In genomic region chr18:27794527-27794926, GRCh38 we compare ENCODE assay signal across 17 cellular contexts.
"Had no signal": no experiment of that assay in that cellular context is flagged by ENCODE, and none has a peak within 500 bp of the region (broad histone marks: within the 10 kb centered on the region; RNA-seq: fewer than 3 reads in every experiment).

No MANE protein-coding gene starts in this region.

- H3K4me1 ChIP-seq: heart left ventricle, parathyroid adenoma, prostate gland, right lobe of liver, tibial artery, upper lobe of right lung, vagina had no signal

- H3K9me3 Mint-ChIP-seq: neural progenitor cell had no signal

- H3K27me3 ChIP-seq: heart left ventricle, neural progenitor cell, right lobe of liver, tibial artery, upper lobe of right lung, vagina had no signal

- H3K4me3 Mint-ChIP-seq: naive thymus-derived CD8-positive, alpha-beta T cell; neural progenitor cell; stimulated activated effector memory CD8-positive, alpha-beta T cell treated with anti-CD3 and anti-CD28 coated beads, Interleukin-12 subunit alpha, Interleukin-12 subunit beta, amount 100 ng/mL, for 72 hours had no signal

- H3K27ac Mint-ChIP-seq: naive thymus-derived CD8-positive, alpha-beta T cell; neural progenitor cell; stimulated activated effector memory CD8-positive, alpha-beta T cell treated with anti-CD3 and anti-CD28 coated beads, Interleukin-12 subunit alpha, Interleukin-12 subunit beta, amount 100 ng/mL, for 72 hours had no signal

- H3K36me3 Mint-ChIP-seq: naive thymus-derived CD8-positive, alpha-beta T cell; stimulated activated effector memory CD8-positive, alpha-beta T cell treated with anti-CD3 and anti-CD28 coated beads, Interleukin-12 subunit alpha, Interleukin-12 subunit beta, amount 100 ng/mL, for 72 hours had no signal

- H3K27me3 Mint-ChIP-seq: naive thymus-derived CD8-positive, alpha-beta T cell had no signal

- H3K36me3 ChIP-seq: heart left ventricle, neural progenitor cell, prostate gland, right lobe of liver, tibial artery, upper lobe of right lung, vagina had no signal

- H3K4me1 Mint-ChIP-seq: naive thymus-derived CD8-positive, alpha-beta T cell; neural progenitor cell; stimulated activated effector memory CD8-positive, alpha-beta T cell treated with anti-CD3 and anti-CD28 coated beads, Interleukin-12 subunit alpha, Interleukin-12 subunit beta, amount 100 ng/mL, for 72 hours had no signal

- DNase-seq: effector memory CD4-positive, alpha-beta T cell; heart left ventricle; hypothalamus; kidney glomerular epithelial cell; naive thymus-derived CD8-positive, alpha-beta T cell; right lobe of liver; stimulated activated CD4-positive, alpha-beta T cell treated with anti-CD3 and anti-CD28 coated beads, Interleukin-4, amount 100 ng/mL, for 1 hour; stimulated activated CD8-positive, alpha-beta memory T cell treated with anti-CD3 and anti-CD28 coated beads, Interleukin-4, amount 100 ng/mL, for 48 hours; stimulated activated naive CD8-positive, alpha-beta T cell treated with anti-CD3 and anti-CD28 coated beads, Interleukin-15, Interleukin-2, amounts not matched to agents 100 U/mL and 50 U/mL, for 24 hours; tibial artery; upper lobe of right lung had no signal

- H3K9me3 ChIP-seq: heart left ventricle, prostate gland, right lobe of liver, tibial artery, upper lobe of right lung, vagina had no signal

- H3K27ac ChIP-seq: heart left ventricle, neural progenitor cell, parathyroid adenoma, prostate gland, right lobe of liver, tibial artery, upper lobe of right lung, vagina had no signal

- ATAC-seq: esophagus mucosa; naive thymus-derived CD8-positive, alpha-beta T cell; right lobe of liver; stimulated activated effector memory CD8-positive, alpha-beta T cell treated with anti-CD3 and anti-CD28 coated beads, Interleukin-12 subunit alpha, Interleukin-12 subunit beta, amount 100 ng/mL, for 72 hours; stimulated activated naive CD8-positive, alpha-beta T cell treated with anti-CD3 and anti-CD28 coated beads, Interleukin-15, Interleukin-2, amounts not matched to agents 100 U/mL and 50 U/mL, for 24 hours; upper lobe of right lung had no signal

- H3K4me3 ChIP-seq: heart left ventricle, neural progenitor cell, prostate gland, right lobe of liver, tibial artery, upper lobe of right lung, vagina had no signal
